Comparison of ENCODE assay signal across 9 cellular contexts in genomic region chr12:70049596-70050360, GRCh38.
DNase-seq lines count a peak whose midpoint lies in the region; ATAC-seq, FAIRE-seq and TF ChIP-seq lines count a peak whose summit lies in the region.
"Had no signal": no experiment of that assay in that cellular context is flagged by ENCODE, and none has a peak within 500 bp of the region (broad histone marks: within the 10 kb centered on the region; RNA-seq: fewer than 3 reads in every experiment).

No MANE protein-coding gene starts in this region.

- H3K4me3 Mint-ChIP-seq in endodermal cell = no peak overlapping the region
- H3K4me3 Mint-ChIP-seq: nephron had no signal

- H3K9ac ChIP-seq in endodermal cell (ENCODE audit: extremely low read depth, low read length, poor library complexity, severe bottlenecking) = no peak overlapping the region
- H3K9ac ChIP-seq in GM23248 = no peak overlapping the region

- FAIRE-seq in D721Med (lab: Jason Lieb, UNC) = no peak

- no peak overlapping the region for H3K4me2 ChIP-seq in GM23248 (ENCODE audit: unreplicated experiment)

- peak; percentile 33 for DNase-seq in GM13976 (ENCODE audit: low spot score)
- peak; percentile 56 for DNase-seq in endodermal cell
- DNase-seq in D721Med (ENCODE audit: insufficient read length, low spot score) = no peak
- no peak for DNase-seq in GM23248
- DNase-seq in activated effector memory CD4-positive, alpha-beta T cell treated with Interleukin-2 at 50 U/mL for 16 hours = no peak
- no peak for DNase-seq in AG08396 (ENCODE audit: low spot score)

- no peaks in the 10 kb centered on the region for H3K9me2 ChIP-seq in GM23248 (ENCODE audit: insufficient read depth)

- H3K27me3 Mint-ChIP-seq in endodermal cell (ENCODE audit: insufficient read depth) = no peaks in the 10 kb centered on the region

- no peaks in the 10 kb centered on the region for H3K9me3 Mint-ChIP-seq in endodermal cell
- H3K9me3 Mint-ChIP-seq: nephron had no signal

- 79 to 83% methylated on average over 2 to 5 of the region's 5 CpGs for WGBS in endodermal cell (ENCODE audit: insufficient coverage in 1 of 2, insufficient read length in 1 of 2), 2 experiments
- WGBS in GM23248 (ENCODE audit: low coverage in 1 of 2, low lambda C conversion rate in 2 of 2, missing lambda C conversion rate in 2 of 2), 2 experiments = 73 to 74% methylated on average over 5 of the region's 5 CpGs

- H3K27ac ChIP-seq in endodermal cell (ENCODE audit: low read depth, low read length) = no peak overlapping the region
- H3K27ac ChIP-seq in GM23248 = no peak overlapping the region

- no peak overlapping the region for H2AFZ ChIP-seq in GM23248

- no peaks in the 10 kb centered on the region for H3F3A ChIP-seq in GM23248 (ENCODE audit: insufficient read depth)

- no peaks in the 10 kb centered on the region for H3K36me3 Mint-ChIP-seq in endodermal cell (ENCODE audit: low read depth)

- no peaks in the 10 kb centered on the region for H3K79me2 ChIP-seq in GM23248 (ENCODE audit: insufficient read depth)

- no peaks in the 10 kb centered on the region for H3K27me3 ChIP-seq in endodermal cell (ENCODE audit: control insufficient read depth, insufficient read depth, low read length, poor library complexity, severe bottlenecking)
- no peaks in the 10 kb centered on the region for H3K27me3 ChIP-seq in GM23248 (replicated peaks; ENCODE audit: insufficient read depth)

- no peaks in the 10 kb centered on the region for H3K9me3 ChIP-seq in endodermal cell (ENCODE audit: control insufficient read depth, low read length)
- H3K9me3 ChIP-seq in GM23248 (ENCODE audit: low read depth) = no peaks in the 10 kb centered on the region

- H3K27ac Mint-ChIP-seq in endodermal cell = peak overlapping the region; percentile 28
- H3K27ac Mint-ChIP-seq: nephron had no signal

- no peaks in the 10 kb centered on the region for H3K4me1 ChIP-seq in endodermal cell (ENCODE audit: control insufficient read depth, insufficient read depth, low read length)
- H3K4me1 ChIP-seq in GM23248 (ENCODE audit: insufficient read depth) = no peaks in the 10 kb centered on the region

- H3K4me3 ChIP-seq in endodermal cell (ENCODE audit: low read length) (no peak overlapping the region), GM23248 (no peak overlapping the region)

- H3K36me3 ChIP-seq in endodermal cell (ENCODE audit: control insufficient read depth, insufficient read depth, low read length) (no peaks in the 10 kb centered on the region), GM23248 (ENCODE audit: low read depth) (no peaks in the 10 kb centered on the region)

- TF ChIP-seq CTCF in GM13976 (IDR thresholded peaks at IDR 0.05; ENCODE audit: borderline replicate concordance, control extremely low read depth, extremely low read depth, insufficient read depth, missing control alignments) (no peak), endodermal cell (conservative IDR thresholded peaks at IDR 0.05) (no peak), D721Med (IDR thresholded peaks at IDR 0.05; ENCODE audit: insufficient read depth, missing control alignments) (no peak)

- H4K20me1 ChIP-seq in GM23248 (ENCODE audit: insufficient read depth) = no peaks in the 10 kb centered on the region

- peaks cover 38% of the 10 kb centered on the region for H3K4me1 Mint-ChIP-seq in endodermal cell

- ATAC-seq in GM21423 (IDR thresholded peaks at IDR 0.05; ENCODE audit: unreplicated experiment) (peak; percentile 91), HG03571 (IDR thresholded peaks at IDR 0.05; ENCODE audit: unreplicated experiment) (peak; percentile 66)

- in situ Hi-C loops in GM13976 (cut with MboI; ENCODE audit: low sequenced_read_pairs, unreplicated experiment) (no loop called here), GM23248 (cut with MboI) (no loop called here)

Comparison
In these comparisons a context has a peak if more than half of its experiments do, and no peak if none do; other contexts are left out.
1. DNase-seq: peak in GM13976 (single experiment) and endodermal cell (single experiment); none in D721Med (single experiment), GM23248 (single experiment), activated effector memory CD4-positive, alpha-beta T cell treated with Interleukin-2 at 50 U/mL for 16 hours (single experiment) and AG08396 (single experiment).